In the genomic region with DNA sequence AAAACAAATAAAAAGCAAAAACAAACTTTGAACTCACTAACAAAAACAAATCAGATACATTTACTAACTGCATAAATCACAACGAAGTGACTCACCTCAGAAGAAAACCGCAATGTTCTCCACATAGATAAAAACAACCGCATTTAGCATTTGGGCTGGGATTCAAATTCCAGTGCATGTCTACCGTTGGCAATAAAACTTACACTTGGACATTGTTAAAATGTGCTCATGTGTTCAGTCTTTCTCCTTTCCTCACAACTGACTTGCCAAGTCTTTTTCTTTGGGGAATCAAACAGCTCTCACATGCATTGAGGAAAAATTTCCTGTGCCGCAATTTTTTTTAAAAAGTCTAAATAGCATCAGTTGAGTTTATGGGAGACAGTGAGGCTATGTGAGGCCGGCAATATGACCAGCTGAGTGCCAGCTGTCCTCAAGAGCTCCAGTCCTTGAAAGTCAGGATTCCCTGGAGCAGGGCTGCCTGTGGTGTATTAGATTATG, we compare ENCODE assay signal across 12 cellular contexts.
A peak's percentile ranks its signal among the peaks of the same experiment; 100 is the strongest.
DNase-seq lines count a peak whose midpoint lies in the region; ATAC-seq and TF ChIP-seq lines count a peak whose summit lies in the region.
"Had no signal": no experiment of that assay in that cellular context is flagged by ENCODE, and none has a peak within 500 bp of the region (broad histone marks: within the 10 kb centered on the region; RNA-seq: fewer than 3 reads in every experiment).

No MANE protein-coding gene starts in this region.

- H3K9me3 ChIP-seq in right atrium auricular region (no peaks in the 10 kb centered on the region), uterus (no peaks in the 10 kb centered on the region)
- H3K9me3 ChIP-seq: tibial nerve had no signal

- H3K27ac ChIP-seq in right atrium auricular region (no peak overlapping the region), uterus (peak overlapping the region; percentile 73 to 75)

- TF ChIP-seq CTCF in right atrium auricular region (IDR thresholded peaks at IDR 0.05) (no peak), brain (conservative IDR thresholded peaks at IDR 0.05) (no peak), uterus (IDR thresholded peaks at IDR 0.05) (no peak)

- intact Hi-C loops in Right ventricle myocardium inferior (cut with DNase I) (no loop called here), uterus (cut with DNase I; ENCODE audit: low total_unique reads) (no loop called here)

- H3K4me3 ChIP-seq in right atrium auricular region (no peak overlapping the region), uterus (no peak overlapping the region)
- H3K4me3 ChIP-seq: tibial nerve had no signal

- no peaks in the 10 kb centered on the region for H3K9me3 Mint-ChIP-seq in brain

- peaks cover 40% of the 10 kb centered on the region for H3K4me1 Mint-ChIP-seq in brain
- H3K4me1 Mint-ChIP-seq: naive thymus-derived CD4-positive, alpha-beta T cell had no signal

- H3K36me3 ChIP-seq in right atrium auricular region, result no peaks in the 10 kb centered on the region
- H3K36me3 ChIP-seq in uterus, result no peaks in the 10 kb centered on the region
- H3K36me3 ChIP-seq: tibial nerve had no signal

- DNase-seq in Right ventricle myocardium inferior (ENCODE audit: missing footprints), result no peak
- no peak for DNase-seq in right atrium auricular region (ENCODE audit: low spot score)
- peak; percentile 73 for DNase-seq in kidney glomerular epithelial cell (lab: John Stamatoyannopoulos, UW)
- DNase-seq in uterus, result peak in 1 of 2 donors; percentile 59
- DNase-seq in cerebellum (ENCODE audit: low spot score), result no peak
- DNase-seq in SHP77 treated with DMSO at 0.1 percent for 48 hours (lab: John Stamatoyannopoulos, UW), result no peak
- DNase-seq: naive thymus-derived CD4-positive, alpha-beta T cell; NCI-H446; stimulated activated CD4-positive, alpha-beta T cell treated with anti-CD3 and anti-CD28 coated beads, Interleukin-4, amount 100 ng/mL, for 4 hours had no signal

- peaks cover 7% of the 10 kb centered on the region for H3K27me3 Mint-ChIP-seq in brain
- H3K27me3 Mint-ChIP-seq: naive thymus-derived CD4-positive, alpha-beta T cell had no signal

- H3K4me1 ChIP-seq in right atrium auricular region (no peaks in the 10 kb centered on the region), uterus (peaks cover 4 to 9% of the 10 kb centered on the region in 2 donors)

- H3K27me3 ChIP-seq in right atrium auricular region, result no peaks in the 10 kb centered on the region
- no peaks in the 10 kb centered on the region for H3K27me3 ChIP-seq in uterus
- H3K27me3 ChIP-seq: tibial nerve had no signal

- peak overlapping the region in 3 of 5 experiments; percentile 5 to 10 (median 7) for H3K4me3 Mint-ChIP-seq in brain
- H3K4me3 Mint-ChIP-seq: naive thymus-derived CD4-positive, alpha-beta T cell had no signal

- ATAC-seq in Right ventricle myocardium inferior (peak; percentile 89), HG03342 (IDR thresholded peaks at IDR 0.05; ENCODE audit: unreplicated experiment) (no peak)
- ATAC-seq: naive thymus-derived CD4-positive, alpha-beta T cell had no signal

- peak overlapping the region in 2 of 5 experiments; percentile 1 to 53 for H3K27ac Mint-ChIP-seq in brain
- H3K27ac Mint-ChIP-seq: naive thymus-derived CD4-positive, alpha-beta T cell had no signal

- no peaks in the 10 kb centered on the region for H3K36me3 Mint-ChIP-seq in brain
- H3K36me3 Mint-ChIP-seq: naive thymus-derived CD4-positive, alpha-beta T cell had no signal

- TF ChIP-seq POLR2A in uterus (IDR thresholded peaks at IDR 0.05), result no peak

Comparison
In these comparisons a context has a peak if more than half of its experiments do, and no peak if none do; other contexts are left out.
1. H3K27ac ChIP-seq: peak in uterus (2 of 2); none in right atrium auricular region (0 of 2).